Comparison of ENCODE assay signal across 21 cellular contexts in the genomic region with DNA sequence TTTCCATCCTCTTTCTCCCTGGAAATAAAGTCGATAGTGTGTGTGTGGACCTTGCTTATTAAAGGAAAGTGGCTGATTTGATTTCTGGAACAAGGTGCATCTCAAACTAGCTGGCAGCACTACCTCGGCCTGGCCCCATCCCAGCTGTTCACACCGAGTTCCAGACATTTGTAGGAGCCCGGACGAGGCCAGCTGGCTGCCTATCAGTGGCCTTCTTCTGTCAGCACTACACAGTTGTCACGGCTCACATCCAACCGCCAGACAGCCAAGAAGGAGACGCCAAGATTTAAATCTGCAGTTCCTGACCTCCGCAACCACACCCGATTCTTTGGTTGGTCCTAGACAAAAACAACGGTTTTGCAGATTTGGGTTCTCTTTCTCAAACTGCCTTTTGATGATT.
DNase-seq lines count a peak whose midpoint lies in the region; ATAC-seq, FAIRE-seq and TF ChIP-seq lines count a peak whose summit lies in the region.
"Had no signal": no experiment of that assay in that cellular context is flagged by ENCODE, and none has a peak within 500 bp of the region (broad histone marks: within the 10 kb centered on the region; RNA-seq: fewer than 3 reads in every experiment).

No MANE protein-coding gene starts in this region.

- H3K4me1 ChIP-seq in kidney (ENCODE audit: control insufficient read depth in 1 of 2, insufficient read depth in 1 of 2, low read depth in 1 of 2, low read length in 2 of 2) (no peaks in the 10 kb centered on the region), aorta (ENCODE audit: control insufficient read depth in 1 of 2, insufficient read depth in 2 of 2, low read length in 2 of 2) (no peaks in the 10 kb centered on the region)
- H3K4me1 ChIP-seq: neural progenitor cell had no signal

- FAIRE-seq in kidney (lab: Jason Lieb, UNC) = no peak
- FAIRE-seq: H1, RCC 7860 had no signal

- no peaks in the 10 kb centered on the region for H3K27me3 ChIP-seq in aorta (ENCODE audit: control insufficient read depth in 1 of 2, insufficient read depth in 2 of 2, low read length in 1 of 2)
- H3K27me3 ChIP-seq: neural progenitor cell, tibial artery had no signal

- in situ Hi-C loops in GM13976 (cut with MboI; ENCODE audit: low sequenced_read_pairs, unreplicated experiment) = no loop called here

- no peaks in the 10 kb centered on the region for H3K9me3 ChIP-seq in kidney (ENCODE audit: control insufficient read depth in 1 of 2, low read length in 2 of 2)
- H3K9me3 ChIP-seq in aorta (ENCODE audit: control insufficient read depth, low read length) = no peaks in the 10 kb centered on the region
- H3K9me3 ChIP-seq: tibial artery had no signal

- peak; percentile 44 for ATAC-seq in aorta (ENCODE audit: low FRiP score)
- ATAC-seq: activated CD8-positive, alpha-beta memory T cell treated with anti-CD3 and anti-CD28 coated beads, Interleukin-2, amount 10 ng/mL, durations not matched to agents 7 days and 5 days; T-cell had no signal

- no peak for TF ChIP-seq CTCF in kidney (IDR thresholded peaks at IDR 0.05; ENCODE audit: borderline replicate concordance, extremely low read depth, insufficient read depth)
- no peak for TF ChIP-seq CTCF in GM13976 (IDR thresholded peaks at IDR 0.05; ENCODE audit: borderline replicate concordance, control extremely low read depth, extremely low read depth, insufficient read depth, missing control alignments)

- H3K27ac ChIP-seq in cingulate gyrus (ENCODE audit: low read depth, low read length) (peak overlapping the region; percentile 52), kidney (ENCODE audit: low read depth in 2 of 2, low read length in 2 of 2) (no peak overlapping the region), aorta (ENCODE audit: low read depth in 1 of 2, low read length in 2 of 2) (no peak overlapping the region)
- H3K27ac ChIP-seq: 22Rv1, neural progenitor cell, tibial artery had no signal

- H3K9ac ChIP-seq in kidney (ENCODE audit: low read length in 2 of 2) = no peak overlapping the region
- H3K9ac ChIP-seq: neural progenitor cell had no signal

- intact Hi-C loops in kidney (cut with DNase I) = no loop called here
- intact Hi-C loops in aorta (cut with DNase I) = no loop called here

- H3K4me3 ChIP-seq in kidney (ENCODE audit: low read length in 2 of 2) (no peak overlapping the region), aorta (ENCODE audit: low read length in 2 of 2) (no peak overlapping the region)
- H3K4me3 ChIP-seq: neural progenitor cell, tibial artery had no signal

- H3K36me3 ChIP-seq in kidney (ENCODE audit: control insufficient read depth in 1 of 2, insufficient read depth in 2 of 2, low read length in 2 of 2) (no peaks in the 10 kb centered on the region), aorta (ENCODE audit: control insufficient read depth in 1 of 2, insufficient read depth in 2 of 2, low read length in 1 of 2) (no peaks in the 10 kb centered on the region)
- H3K36me3 ChIP-seq: neural progenitor cell, tibial artery had no signal

- peak; percentile 1 for DNase-seq in NCI-H82 (lab: John Stamatoyannopoulos, UW)
- no peak for DNase-seq in NCI-H82 treated with DMSO at 0.1 percent for 48 hours (lab: John Stamatoyannopoulos, UW; ENCODE audit: unreplicated experiment)
- peak; percentile 53 for DNase-seq in kidney
- DNase-seq in aorta = peak; percentile 69 to 83
- DNase-seq in GM13976 (ENCODE audit: low spot score) = no peak
- no peak for DNase-seq in SHP77 treated with DMSO at 0.1 percent for 48 hours (lab: John Stamatoyannopoulos, UW)
- no peak for DNase-seq in retina
- DNase-seq: activated B cell treated with CpG ODN at 0.5 μM for 24 hours; activated CD8-positive, alpha-beta memory T cell treated with anti-CD3 and anti-CD28 coated beads, Interleukin-2, amount 10 ng/mL, durations not matched to agents 7 days and 5 days; activated effector memory CD4-positive, alpha-beta T cell treated with anti-CD3 and anti-CD28 coated beads, Interleukin-2, amount 50 U/mL, for 16 hours; DMS53; NCI-H146; NCI-H526; stimulated activated CD4-positive, alpha-beta T cell treated with anti-CD3 and anti-CD28 coated beads, Interleukin-4, amount 100 ng/mL, for 4 hours; T-cell had no signal

- 2 to 10% methylated on average over 11 of the region's 11 CpGs for WGBS in aorta, 2 donors

Comparison
In these comparisons a context has a peak if more than half of its experiments do, and no peak if none do; other contexts are left out.
1. DNase-seq: peak in NCI-H82 (single experiment), kidney (single experiment) and aorta (2 of 2); none in NCI-H82 treated with DMSO at 0.1 percent for 48 hours (single experiment), GM13976 (single experiment), SHP77 treated with DMSO at 0.1 percent for 48 hours (single experiment) and retina (single experiment).